Comparison of ENCODE assay signal across 1 cellular context in genomic region chr5:179240561-179240960, GRCh38.
TF ChIP-seq lines count a peak whose summit lies in the region.

No MANE protein-coding gene starts in this region.

TF ChIP-seq in WTC11, 78 proteins besides CTCF, POLR2A, EP300 and RAD21 (continued from another document):
- no peak for TF ChIP-seq ZNF281 (CRISPR knock-in tag; IDR thresholded peaks at IDR 0.05)
- TF ChIP-seq SP1 (CRISPR knock-in tag; conservative IDR thresholded peaks at IDR 0.05), result no peak
- TF ChIP-seq, protein P1, sequence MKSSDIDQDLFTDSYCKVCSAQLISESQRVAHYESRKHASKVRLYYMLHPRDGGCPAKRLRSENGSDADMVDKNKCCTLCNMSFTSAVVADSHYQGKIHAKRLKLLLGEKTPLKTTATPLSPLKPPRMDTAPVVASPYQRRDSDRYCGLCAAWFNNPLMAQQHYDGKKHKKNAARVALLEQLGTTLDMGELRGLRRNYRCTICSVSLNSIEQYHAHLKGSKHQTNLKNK (CRISPR knock-in tag; IDR thresholded peaks at IDR 0.05), result no peak
- TF ChIP-seq ERG (CRISPR knock-in tag; IDR thresholded peaks at IDR 0.05), result no peak
